Comparison of ENCODE assay signal across 8 cellular contexts in genomic region chr17:80270836-80271235, GRCh38. TPM values are rescaled to one million over a fixed set of nuclear protein-coding genes. Genes with fewer than 3 reads are reported as not detected.
DNase-seq lines count a peak whose midpoint lies in the region; ATAC-seq and TF ChIP-seq lines count a peak whose summit lies in the region.

No MANE protein-coding gene starts in this region.

- H3K79me2 ChIP-seq in GM23338 (replicated peaks; ENCODE audit: insufficient read depth) = no peaks in the 10 kb centered on the region
- peaks cover 57% of the 10 kb centered on the region for H3K79me2 ChIP-seq in parathyroid adenoma

- H3K27me3 ChIP-seq in GM23338 (ENCODE audit: insufficient read depth) (no peaks in the 10 kb centered on the region), parathyroid adenoma (ENCODE audit: control insufficient read depth, insufficient read depth, low read length) (no peaks in the 10 kb centered on the region)

- TF ChIP-seq CTCF in GM23338 (conservative IDR thresholded peaks at IDR 0.05; ENCODE audit: low read depth in 2 of 2) (peak in 1 of 2 experiments; percentile 42; a peak in 2 of 4 replicates), parathyroid adenoma (IDR thresholded peaks at IDR 0.05) (no peak)

- H3K4me2 ChIP-seq in GM23338 (peak overlapping the region; percentile 73), parathyroid adenoma (ENCODE audit: low read length) (peak overlapping the region; percentile 6)

- H3K9me3 ChIP-seq in parathyroid adenoma (ENCODE audit: control insufficient read depth, low read length) = no peaks in the 10 kb centered on the region

- peaks cover 15% of the 10 kb centered on the region for H3K4me1 ChIP-seq in GM23338 (ENCODE audit: insufficient read depth)
- peaks cover 28% of the 10 kb centered on the region for H3K4me1 ChIP-seq in parathyroid adenoma

- no peak overlapping the region for H3K4me3 ChIP-seq in GM23338
- no peak overlapping the region for H3K4me3 ChIP-seq in parathyroid adenoma (ENCODE audit: low read depth, low read length)

- H2AFZ ChIP-seq in GM23338 = no peak overlapping the region
- no peak overlapping the region for H2AFZ ChIP-seq in parathyroid adenoma

- no peak overlapping the region for H3K9ac ChIP-seq in parathyroid adenoma

- no peaks in the 10 kb centered on the region for H3K9me2 ChIP-seq in GM23338 (ENCODE audit: insufficient read depth)

- peaks cover 5% of the 10 kb centered on the region for H3K4me1 Mint-ChIP-seq in GM23338

- H3K36me3 Mint-ChIP-seq in GM23338 (ENCODE audit: low read depth) = peaks cover 19% of the 10 kb centered on the region

- peaks cover 15% of the 10 kb centered on the region for H3K27me3 Mint-ChIP-seq in GM23338 (ENCODE audit: insufficient read depth, low read depth, poor library complexity)

- no peaks in the 10 kb centered on the region for H3K36me3 ChIP-seq in GM23338 (ENCODE audit: insufficient read depth)
- H3K36me3 ChIP-seq in parathyroid adenoma (ENCODE audit: control insufficient read depth, insufficient read depth, low read length) = no peaks in the 10 kb centered on the region

- DNase-seq in GM23338 (ENCODE audit: low spot score) = peak; percentile 89
- DNase-seq in SHP77 treated with DMSO at 0.1 percent for 48 hours (lab: John Stamatoyannopoulos, UW) = peak; percentile 2
- DNase-seq in central memory CD4-positive, alpha-beta T cell = peak; percentile 40
- no peak for DNase-seq in NCI-H69 (lab: John Stamatoyannopoulos, UW)

- peak overlapping the region; percentile 70 for H3K27ac Mint-ChIP-seq in GM23338

- peak overlapping the region; percentile 27; the same call in 1 of the 3 replicates for H3K4me3 Mint-ChIP-seq in GM23338

- peaks cover 11% of the 10 kb centered on the region for H3F3A ChIP-seq in GM23338 (replicated peaks; ENCODE audit: low read depth)

- peaks cover 3% of the 10 kb centered on the region; the same call in 1 of the 3 replicates for H3K9me3 Mint-ChIP-seq in GM23338

- no peaks in the 10 kb centered on the region for H4K20me1 ChIP-seq in GM23338 (replicated peaks; ENCODE audit: insufficient read depth)

- H3K27ac ChIP-seq in GM23338 (ENCODE audit: low read depth) = peak overlapping the region; percentile 81
- H3K27ac ChIP-seq in parathyroid adenoma = peak overlapping the region; percentile 36

- peak; percentile 97 for ATAC-seq in GM23338
- no peak for ATAC-seq in HG02840 (IDR thresholded peaks at IDR 0.05; ENCODE audit: low FRiP score, unreplicated experiment)
- ATAC-seq in GM21367 (IDR thresholded peaks at IDR 0.05; ENCODE audit: unreplicated experiment) = no peak
- ATAC-seq in GM21515 (IDR thresholded peaks at IDR 0.05; ENCODE audit: unreplicated experiment) = no peak

TF ChIP-seq in GM23338, 12 proteins besides CTCF, POLR2A, EP300 and RAD21 (continues in another document):
- no peak for TF ChIP-seq EZH2 (IDR thresholded peaks at IDR 0.05; ENCODE audit: low read depth, unreplicated experiment)
- TF ChIP-seq, protein P1, sequence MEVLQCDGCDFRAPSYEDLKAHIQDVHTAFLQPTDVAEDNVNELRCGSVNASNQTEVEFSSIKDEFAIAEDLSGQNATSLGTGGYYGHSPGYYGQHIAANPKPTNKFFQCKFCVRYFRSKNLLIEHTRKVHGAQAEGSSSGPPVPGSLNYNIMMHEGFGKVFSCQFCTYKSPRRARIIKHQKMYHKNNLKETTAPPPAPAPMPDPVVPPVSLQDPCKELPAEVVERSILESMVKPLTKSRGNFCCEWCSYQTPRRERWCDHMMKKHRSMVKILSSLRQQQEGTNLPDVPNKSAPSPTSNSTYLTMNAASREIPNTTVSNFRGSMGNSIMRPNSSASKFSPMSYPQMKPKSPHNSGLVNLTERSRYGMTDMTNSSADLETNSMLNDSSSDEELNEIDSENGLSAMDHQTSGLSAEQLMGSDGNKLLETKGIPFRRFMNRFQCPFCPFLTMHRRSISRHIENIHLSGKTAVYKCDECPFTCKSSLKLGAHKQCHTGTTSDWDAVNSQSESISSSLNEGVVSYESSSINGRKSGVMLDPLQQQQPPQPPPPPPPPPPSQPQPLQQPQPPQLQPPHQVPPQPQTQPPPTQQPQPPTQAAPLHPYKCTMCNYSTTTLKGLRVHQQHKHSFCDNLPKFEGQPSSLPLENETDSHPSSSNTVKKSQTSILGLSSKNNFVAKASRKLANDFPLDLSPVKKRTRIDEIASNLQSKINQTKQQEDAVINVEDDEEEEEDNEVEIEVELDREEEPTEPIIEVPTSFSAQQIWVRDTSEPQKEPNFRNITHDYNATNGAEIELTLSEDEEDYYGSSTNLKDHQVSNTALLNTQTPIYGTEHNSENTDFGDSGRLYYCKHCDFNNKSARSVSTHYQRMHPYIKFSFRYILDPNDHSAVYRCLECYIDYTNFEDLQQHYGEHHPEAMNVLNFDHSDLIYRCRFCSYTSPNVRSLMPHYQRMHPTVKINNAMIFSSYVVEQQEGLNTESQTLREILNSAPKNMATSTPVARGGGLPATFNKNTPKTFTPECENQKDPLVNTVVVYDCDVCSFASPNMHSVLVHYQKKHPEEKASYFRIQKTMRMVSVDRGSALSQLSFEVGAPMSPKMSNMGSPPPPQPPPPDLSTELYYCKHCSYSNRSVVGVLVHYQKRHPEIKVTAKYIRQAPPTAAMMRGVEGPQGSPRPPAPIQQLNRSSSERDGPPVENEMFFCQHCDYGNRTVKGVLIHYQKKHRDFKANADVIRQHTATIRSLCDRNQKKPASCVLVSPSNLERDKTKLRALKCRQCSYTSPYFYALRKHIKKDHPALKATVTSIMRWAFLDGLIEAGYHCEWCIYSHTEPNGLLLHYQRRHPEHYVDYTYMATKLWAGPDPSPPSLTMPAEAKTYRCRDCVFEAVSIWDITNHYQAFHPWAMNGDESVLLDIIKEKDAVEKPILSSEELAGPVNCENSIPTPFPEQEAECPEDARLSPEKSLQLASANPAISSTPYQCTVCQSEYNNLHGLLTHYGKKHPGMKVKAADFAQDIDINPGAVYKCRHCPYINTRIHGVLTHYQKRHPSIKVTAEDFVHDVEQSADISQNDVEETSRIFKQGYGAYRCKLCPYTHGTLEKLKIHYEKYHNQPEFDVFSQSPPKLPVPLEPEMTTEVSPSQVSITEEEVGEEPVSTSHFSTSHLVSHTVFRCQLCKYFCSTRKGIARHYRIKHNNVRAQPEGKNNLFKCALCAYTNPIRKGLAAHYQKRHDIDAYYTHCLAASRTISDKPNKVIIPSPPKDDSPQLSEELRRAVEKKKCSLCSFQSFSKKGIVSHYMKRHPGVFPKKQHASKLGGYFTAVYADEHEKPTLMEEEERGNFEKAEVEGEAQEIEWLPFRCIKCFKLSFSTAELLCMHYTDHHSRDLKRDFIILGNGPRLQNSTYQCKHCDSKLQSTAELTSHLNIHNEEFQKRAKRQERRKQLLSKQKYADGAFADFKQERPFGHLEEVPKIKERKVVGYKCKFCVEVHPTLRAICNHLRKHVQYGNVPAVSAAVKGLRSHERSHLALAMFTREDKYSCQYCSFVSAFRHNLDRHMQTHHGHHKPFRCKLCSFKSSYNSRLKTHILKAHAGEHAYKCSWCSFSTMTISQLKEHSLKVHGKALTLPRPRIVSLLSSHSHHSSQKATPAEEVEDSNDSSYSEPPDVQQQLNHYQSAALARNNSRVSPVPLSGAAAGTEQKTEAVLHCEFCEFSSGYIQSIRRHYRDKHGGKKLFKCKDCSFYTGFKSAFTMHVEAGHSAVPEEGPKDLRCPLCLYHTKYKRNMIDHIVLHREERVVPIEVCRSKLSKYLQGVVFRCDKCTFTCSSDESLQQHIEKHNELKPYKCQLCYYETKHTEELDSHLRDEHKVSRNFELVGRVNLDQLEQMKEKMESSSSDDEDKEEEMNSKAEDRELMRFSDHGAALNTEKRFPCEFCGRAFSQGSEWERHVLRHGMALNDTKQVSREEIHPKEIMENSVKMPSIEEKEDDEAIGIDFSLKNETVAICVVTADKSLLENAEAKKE (CRISPR knock-in tag; IDR thresholded peaks at IDR 0.05) = no peak
- TF ChIP-seq ZNF114 (CRISPR knock-in tag; IDR thresholded peaks at IDR 0.05) = no peak
- no peak for TF ChIP-seq STAT1 (IDR thresholded peaks at IDR 0.05; ENCODE audit: unreplicated experiment)
- TF ChIP-seq POLR2AphosphoS5 (IDR thresholded peaks at IDR 0.05; ENCODE audit: low read depth) = peak; percentile 56; the same call in 1 of the 2 replicates
- no peak for TF ChIP-seq ZNF331 (CRISPR knock-in tag; IDR thresholded peaks at IDR 0.05; ENCODE audit: low read depth)
- TF ChIP-seq EZH2phosphoT487 (IDR thresholded peaks at IDR 0.05; ENCODE audit: unreplicated experiment) = no peak
- TF ChIP-seq NANOG (IDR thresholded peaks at IDR 0.05; ENCODE audit: borderline replicate concordance) = no peak
- TF ChIP-seq, protein P2, sequence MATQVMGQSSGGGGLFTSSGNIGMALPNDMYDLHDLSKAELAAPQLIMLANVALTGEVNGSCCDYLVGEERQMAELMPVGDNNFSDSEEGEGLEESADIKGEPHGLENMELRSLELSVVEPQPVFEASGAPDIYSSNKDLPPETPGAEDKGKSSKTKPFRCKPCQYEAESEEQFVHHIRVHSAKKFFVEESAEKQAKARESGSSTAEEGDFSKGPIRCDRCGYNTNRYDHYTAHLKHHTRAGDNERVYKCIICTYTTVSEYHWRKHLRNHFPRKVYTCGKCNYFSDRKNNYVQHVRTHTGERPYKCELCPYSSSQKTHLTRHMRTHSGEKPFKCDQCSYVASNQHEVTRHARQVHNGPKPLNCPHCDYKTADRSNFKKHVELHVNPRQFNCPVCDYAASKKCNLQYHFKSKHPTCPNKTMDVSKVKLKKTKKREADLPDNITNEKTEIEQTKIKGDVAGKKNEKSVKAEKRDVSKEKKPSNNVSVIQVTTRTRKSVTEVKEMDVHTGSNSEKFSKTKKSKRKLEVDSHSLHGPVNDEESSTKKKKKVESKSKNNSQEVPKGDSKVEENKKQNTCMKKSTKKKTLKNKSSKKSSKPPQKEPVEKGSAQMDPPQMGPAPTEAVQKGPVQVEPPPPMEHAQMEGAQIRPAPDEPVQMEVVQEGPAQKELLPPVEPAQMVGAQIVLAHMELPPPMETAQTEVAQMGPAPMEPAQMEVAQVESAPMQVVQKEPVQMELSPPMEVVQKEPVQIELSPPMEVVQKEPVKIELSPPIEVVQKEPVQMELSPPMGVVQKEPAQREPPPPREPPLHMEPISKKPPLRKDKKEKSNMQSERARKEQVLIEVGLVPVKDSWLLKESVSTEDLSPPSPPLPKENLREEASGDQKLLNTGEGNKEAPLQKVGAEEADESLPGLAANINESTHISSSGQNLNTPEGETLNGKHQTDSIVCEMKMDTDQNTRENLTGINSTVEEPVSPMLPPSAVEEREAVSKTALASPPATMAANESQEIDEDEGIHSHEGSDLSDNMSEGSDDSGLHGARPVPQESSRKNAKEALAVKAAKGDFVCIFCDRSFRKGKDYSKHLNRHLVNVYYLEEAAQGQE (IDR thresholded peaks at IDR 0.05; ENCODE audit: unreplicated experiment) = no peak

RNA-seq across cellular contexts. Expression of gene RNF213, which starts 10.2 kb away (rescaled TPM):
- total RNA-seq in GM23338 (2014; rRNA removed; shearing (Covaris generic)) = 52.5 and 67.2 TPM in 2 replicates
- polyA plus RNA-seq in GM23338 (2016; fragmentation: Nextera tagmentation; extraction: Ambion mirVana) = 21.2 and 21.9 TPM in 2 replicates

RNA-seq across cellular contexts. Expression of gene SLC26A11, which starts 50.6 kb away (rescaled TPM):
- total RNA-seq in GM23338 (2014; rRNA removed; shearing (Covaris generic)) = 16.1 and 23.0 TPM in 2 replicates
- polyA plus RNA-seq in GM23338 (2016; fragmentation: Nextera tagmentation; extraction: Ambion mirVana) = 10.8 and 10.9 TPM in 2 replicates

RNA-seq across cellular contexts. Expression of gene SGSH, which starts 50.7 kb away (rescaled TPM):
- 9.6 and 26.9 TPM in 2 replicates for total RNA-seq in GM23338 (2014; rRNA removed; shearing (Covaris generic))
- polyA plus RNA-seq in GM23338 (2016; fragmentation: Nextera tagmentation; extraction: Ambion mirVana) = 17.5 and 18.6 TPM in 2 replicates
